Comparison of ENCODE assay signal across 9 cellular contexts in genomic region chr22:22687638-22688500, GRCh38. TPM values are rescaled to one million over a fixed set of nuclear protein-coding genes. Genes with fewer than 3 reads are reported as not detected.
DNase-seq lines count a peak whose midpoint lies in the region; ATAC-seq, FAIRE-seq and TF ChIP-seq lines count a peak whose summit lies in the region.
"Had no signal": no experiment of that assay in that cellular context is flagged by ENCODE, and none has a peak within 500 bp of the region (broad histone marks: within the 10 kb centered on the region; RNA-seq: fewer than 3 reads in every experiment).

No MANE protein-coding gene starts in this region.

- dilution Hi-C loops in keratinocyte (cut with MboI; ENCODE audit: extremely low pct_ligation_motif_present, low sequenced_read_pairs) = no loop called here

- H4K20me1 ChIP-seq in BLaER1 (no peaks in the 10 kb centered on the region), keratinocyte (ENCODE audit: control insufficient read depth, extremely low read depth, insufficient read depth, low read length) (no peaks in the 10 kb centered on the region)

- H3K79me2 ChIP-seq in keratinocyte (ENCODE audit: control insufficient read depth, insufficient read depth, low read length) = no peaks in the 10 kb centered on the region

- in situ Hi-C loops in T47D (cut with HindIII; ENCODE audit: low pct_unique_long_range_greater_than_20kb, low sequenced_read_pairs) = no loop called here

- H3K36me3 ChIP-seq in BLaER1 (no peaks in the 10 kb centered on the region), keratinocyte (ENCODE audit: control insufficient read depth in 2 of 2, extremely low read depth in 1 of 2, insufficient read depth in 2 of 2, low read length in 2 of 2) (no peaks in the 10 kb centered on the region), testis (ENCODE audit: low read depth, missing control alignments) (no peaks in the 10 kb centered on the region)

- peak; percentile 52 to 72 (median 71) for TF ChIP-seq CTCF in keratinocyte (optimal IDR thresholded peaks at IDR 0.05 in 1 of 3, IDR thresholded peaks at IDR 0.05 in 1 of 3, conservative IDR thresholded peaks at IDR 0.05 in 1 of 3; ENCODE audit: extremely low read depth in 1 of 3, insufficient read depth in 2 of 3, low read length in 3 of 3)
- peak; percentile 37 to 71 (median 50) for TF ChIP-seq CTCF in testis (IDR thresholded peaks at IDR 0.05)

- no peaks in the 10 kb centered on the region for H3K9me1 ChIP-seq in keratinocyte (ENCODE audit: control insufficient read depth, extremely low read depth, insufficient read depth, low read length)

- 0 out of 2 replicates have a peak overlapping the region, but pooled peaks have one; percentile 67 for H3K27ac ChIP-seq in BLaER1
- H3K27ac ChIP-seq in keratinocyte (ENCODE audit: control insufficient read depth, insufficient read depth, low read length) = no peak overlapping the region
- no peak overlapping the region for H3K27ac ChIP-seq in testis

- 76 to 78% methylated on average over 4 of the region's 4 CpGs for WGBS in testis, 2 donors

- no peaks in the 10 kb centered on the region for H3K9me3 ChIP-seq in BLaER1
- no peaks in the 10 kb centered on the region for H3K9me3 ChIP-seq in keratinocyte (ENCODE audit: control insufficient read depth, low read depth, low read length)
- no peaks in the 10 kb centered on the region for H3K9me3 ChIP-seq in testis

- FAIRE-seq in GM12891 (lab: Jason Lieb, UNC) (peak; percentile 99), keratinocyte (lab: Jason Lieb, UNC) (peak; percentile 67)

- intact Hi-C loops in testis (cut with DNase I; ENCODE audit: low total_unique reads) = no loop called here

- ATAC-seq in GM18873 (IDR thresholded peaks at IDR 0.05; ENCODE audit: low FRiP score, unreplicated experiment) = no peak

- H3K4me2 ChIP-seq in BLaER1 (peak overlapping the region; percentile 92), keratinocyte (ENCODE audit: control insufficient read depth, extremely low read depth, insufficient read depth, low read depth, low read length) (no peak overlapping the region)

- H2AFZ ChIP-seq in keratinocyte (ENCODE audit: control insufficient read depth, low read length) = no peak overlapping the region

- H3K4me3 ChIP-seq in BLaER1 = no peak overlapping the region
- H3K4me3 ChIP-seq in keratinocyte (ENCODE audit: control insufficient read depth in 2 of 3, extremely low read depth in 1 of 3, insufficient read depth in 2 of 3, low read depth in 1 of 3, low read length in 3 of 3) = no peak overlapping the region
- H3K4me3 ChIP-seq in testis = no peak overlapping the region

- TF ChIP-seq POLR2A in GM12891 (IDR thresholded peaks at IDR 0.05; ENCODE audit: low read depth, low read length) = no peak
- TF ChIP-seq POLR2A in testis (IDR thresholded peaks at IDR 0.05) = no peak

- H3K27me3 ChIP-seq in BLaER1 = no peaks in the 10 kb centered on the region
- H3K27me3 ChIP-seq in keratinocyte (ENCODE audit: control insufficient read depth, extremely low read depth, insufficient read depth, low read length) = no peaks in the 10 kb centered on the region
- no peaks in the 10 kb centered on the region for H3K27me3 ChIP-seq in testis

- DNase-seq in GM12891 (ENCODE audit: insufficient read length, low spot score) (no peak), NCI-H82 (lab: John Stamatoyannopoulos, UW) (peak; percentile 59), T47D (ENCODE audit: low read depth in 1 of 2, low spot score in 1 of 2) (peak; percentile 37 to 64), keratinocyte (ENCODE audit: low read depth, low spot score) (no peak), testis (peak; percentile 78)
- no peak for DNase-seq in activated CD8-positive, alpha-beta memory T cell treated with anti-CD3 and anti-CD28 coated beads for 24 hours

- H3K4me1 ChIP-seq in BLaER1 (peaks cover 44% of the 10 kb centered on the region), keratinocyte (ENCODE audit: control insufficient read depth, extremely low read depth, insufficient read depth, low read length) (no peaks in the 10 kb centered on the region), testis (no peaks in the 10 kb centered on the region)

- H3K9ac ChIP-seq in BLaER1 = peak overlapping the region; percentile 53; the same call in 1 of the 2 replicates
- no peak overlapping the region for H3K9ac ChIP-seq in keratinocyte (ENCODE audit: control insufficient read depth, extremely low read depth, insufficient read depth, low read length)

TF ChIP-seq in GM12891, 5 proteins besides CTCF, POLR2A, EP300 and RAD21:
- no peak for TF ChIP-seq SPI1 (IDR thresholded peaks at IDR 0.05; ENCODE audit: low read depth, low read length)
- no peak for TF ChIP-seq POLR2AphosphoS5 (IDR thresholded peaks at IDR 0.05; ENCODE audit: low read depth, low read length)
- no peak for TF ChIP-seq POU2F2 (IDR thresholded peaks at IDR 0.05; ENCODE audit: low read depth, low read length)
- TF ChIP-seq PAX5 (IDR thresholded peaks at IDR 0.05; ENCODE audit: insufficient read depth, low read length, severe bottlenecking) = no peak
- TF ChIP-seq TAF1 (IDR thresholded peaks at IDR 0.05; ENCODE audit: low read depth, low read length) = no peak

RNA-seq across cellular contexts. Expression of gene GGTLC2, which starts 43.5 kb away (rescaled TPM):
- polyA plus RNA-seq in GM12891 (2012; ENCODE audit: low read depth, missing spikeins) = not detected
- polyA plus RNA-seq in keratinocyte (not detected in 3 replicates), testis (ENCODE audit: insufficient read depth, low read depth, low replicate concordance) (4.5 TPM)
- not detected for polyA plus RNA-seq in keratinocyte (2011; ENCODE audit: low read depth)
- not detected in 2 replicates for polyA plus RNA-seq in keratinocyte (2011; cell fraction: cytosol; rRNA removed)
- polyA plus RNA-seq in keratinocyte (2011; cell fraction: nucleus; rRNA removed) = not detected in 2 replicates
- polyA plus RNA-seq in keratinocyte (2012; ENCODE audit: low replicate concordance) = not detected in 2 replicates
- polyA minus RNA-seq in keratinocyte = not detected in 3 replicates
- not detected for polyA minus RNA-seq in keratinocyte (2011; cell fraction: cytosol; rRNA and poly(A)+ RNA removed)
- not detected in 2 replicates for polyA minus RNA-seq in keratinocyte (2011; cell fraction: nucleus; rRNA and poly(A)+ RNA removed)
- 10 to 100 TPM in 1 of 2 donors, 1 to 10 TPM in 1; 2.8 to 21.5 TPM for total RNA-seq in testis
- total RNA-seq: lower leg skin had no signal

Comparison
In these comparisons a context has a peak if more than half of its experiments do, and no peak if none do; other contexts are left out.
1. DNase-seq: peak in NCI-H82 (single experiment), T47D (2 of 2) and testis (single experiment); none in GM12891 (single experiment), keratinocyte (single experiment) and activated CD8-positive, alpha-beta memory T cell treated with anti-CD3 and anti-CD28 coated beads for 24 hours (single experiment).